Comparison of ENCODE assay signal across 13 cellular contexts in the genomic region with DNA sequence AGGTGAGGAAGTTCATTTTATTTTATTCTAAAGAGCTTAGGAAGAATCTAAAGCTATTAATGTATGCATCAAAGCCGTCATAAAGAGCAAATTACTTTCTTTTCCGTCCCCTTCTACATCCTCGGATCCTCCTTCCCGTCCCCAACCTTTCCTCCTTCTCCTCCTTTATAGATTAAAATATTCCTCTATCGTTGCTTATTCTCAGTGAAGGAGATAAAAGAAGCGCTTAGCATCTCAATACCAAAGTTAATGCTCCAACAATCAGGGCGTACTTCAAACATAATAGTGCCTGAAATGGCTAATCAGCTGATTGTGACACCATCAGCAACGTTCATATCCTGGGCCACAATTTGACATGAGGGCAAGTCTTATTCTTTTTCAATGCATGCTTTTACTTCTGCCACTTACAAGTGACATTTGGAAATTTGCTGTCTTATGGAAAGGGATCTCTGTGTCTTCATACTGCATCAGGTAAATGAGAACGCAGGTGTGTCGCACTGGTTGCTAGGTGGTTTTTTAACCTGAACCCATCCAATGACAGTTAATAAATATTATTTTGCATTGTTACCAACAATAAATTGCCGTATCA. TPM values are rescaled to one million over a fixed set of nuclear protein-coding genes. Genes with fewer than 3 reads are reported as not detected.
DNase-seq lines count a peak whose midpoint lies in the region; FAIRE-seq and TF ChIP-seq lines count a peak whose summit lies in the region.
"Had no signal": no experiment of that assay in that cellular context is flagged by ENCODE, and none has a peak within 500 bp of the region (broad histone marks: within the 10 kb centered on the region; RNA-seq: fewer than 3 reads in every experiment).

No MANE protein-coding gene starts in this region.

- DNase-seq in T-helper 2 cell treated with Interferon-gamma antibody and Interleukin-4, amounts not matched to agents 5 μg/mL and 100 μg/mL, for 36 hours (ENCODE audit: low spot score), result no peak
- DNase-seq in T-helper 2 cell, result no peak
- DNase-seq in astrocyte of the cerebellum (ENCODE audit: low read depth), result no peak
- DNase-seq in kidney, result no peak
- DNase-seq in NCI-H1417 treated with DMSO at 0.1 percent for 48 hours (lab: John Stamatoyannopoulos, UW), result no peak
- no peak for DNase-seq in iPS-NIHi7 (ENCODE audit: extremely low spot score)
- DNase-seq in SKM-1 (lab: John Stamatoyannopoulos, UW; ENCODE audit: unreplicated experiment), result no peak

- no peak overlapping the region for H3K27ac Mint-ChIP-seq in T-helper 2 cell treated with Interferon-gamma antibody and Interleukin-4, amounts not matched to agents 5 μg/mL and 100 μg/mL, for 36 hours
- H3K27ac Mint-ChIP-seq: IgD-negative memory B cell had no signal

- H3K9me3 Mint-ChIP-seq in T-helper 2 cell treated with Interferon-gamma antibody and Interleukin-4, amounts not matched to agents 5 μg/mL and 100 μg/mL, for 36 hours, result no peaks in the 10 kb centered on the region

- no peaks in the 10 kb centered on the region for H3K36me3 Mint-ChIP-seq in T-helper 2 cell treated with Interferon-gamma antibody and Interleukin-4, amounts not matched to agents 5 μg/mL and 100 μg/mL, for 36 hours (ENCODE audit: low read depth)
- H3K36me3 Mint-ChIP-seq: IgD-negative memory B cell had no signal

- no peak for TF ChIP-seq CTCF in astrocyte of the cerebellum (IDR thresholded peaks at IDR 0.05; ENCODE audit: low read depth, low read length, missing control alignments)
- no peak for TF ChIP-seq CTCF in kidney (IDR thresholded peaks at IDR 0.05; ENCODE audit: borderline replicate concordance, extremely low read depth, insufficient read depth)

- H3K4me1 Mint-ChIP-seq in T-helper 2 cell treated with Interferon-gamma antibody and Interleukin-4, amounts not matched to agents 5 μg/mL and 100 μg/mL, for 36 hours (ENCODE audit: low read depth), result peaks cover 1% of the 10 kb centered on the region

- H3K4me3 Mint-ChIP-seq in T-helper 2 cell treated with Interferon-gamma antibody and Interleukin-4, amounts not matched to agents 5 μg/mL and 100 μg/mL, for 36 hours, result peak overlapping the region; percentile 26

- in situ Hi-C loops in astrocyte of the cerebellum (cut with HindIII; ENCODE audit: low sequenced_read_pairs), result no loop called here

- H3K36me3 ChIP-seq in kidney (ENCODE audit: control insufficient read depth in 1 of 2, insufficient read depth in 2 of 2, low read length in 2 of 2), result no peaks in the 10 kb centered on the region
- H3K36me3 ChIP-seq in subcutaneous abdominal adipose tissue (ENCODE audit: control insufficient read depth in 5 of 5, insufficient read depth in 5 of 5, low read length in 5 of 5), result no peaks in the 10 kb centered on the region

- intact Hi-C loops in kidney (cut with DNase I), result loop anchor here (5.0 kb wide), 1 partner anchor 276 kb away; no protein-coding TSS in a partner anchor

- H3K9ac ChIP-seq in kidney (ENCODE audit: low read length in 2 of 2) (peak overlapping the region; percentile 31 to 77), subcutaneous abdominal adipose tissue (ENCODE audit: low read length in 5 of 5) (no peak overlapping the region)

- H3K4me3 ChIP-seq in astrocyte of the cerebellum (ENCODE audit: low read depth, low read length) (peak overlapping the region; percentile 42), kidney (ENCODE audit: low read length in 2 of 2) (peak overlapping the region; percentile 64 to 77), subcutaneous abdominal adipose tissue (ENCODE audit: low read depth in 1 of 5, low read length in 5 of 5) (peak overlapping the region in 4 of 5 donors; percentile 16 to 49 (median 38))

- no peaks in the 10 kb centered on the region for H3K9me3 ChIP-seq in kidney (ENCODE audit: control insufficient read depth in 1 of 2, low read length in 2 of 2)
- H3K9me3 ChIP-seq in subcutaneous abdominal adipose tissue (ENCODE audit: control insufficient read depth in 5 of 5, low read length in 5 of 5), result no peaks in the 10 kb centered on the region

- H3K27me3 ChIP-seq in subcutaneous abdominal adipose tissue (ENCODE audit: control insufficient read depth in 5 of 5, insufficient read depth in 4 of 5, low read length in 5 of 5), result peaks cover 0 to 20% (median 18%) of the 10 kb centered on the region in 5 donors

- peaks cover 5% of the 10 kb centered on the region in 2 donors for H3K4me1 ChIP-seq in kidney (ENCODE audit: control insufficient read depth in 1 of 2, insufficient read depth in 1 of 2, low read depth in 1 of 2, low read length in 2 of 2)
- H3K4me1 ChIP-seq in subcutaneous abdominal adipose tissue (ENCODE audit: control insufficient read depth in 5 of 5, insufficient read depth in 5 of 5, low read length in 5 of 5), result peaks cover 2 to 25% (median 23%) of the 10 kb centered on the region in 5 donors

- peaks cover 24% of the 10 kb centered on the region for H3K27me3 Mint-ChIP-seq in T-helper 2 cell treated with Interferon-gamma antibody and Interleukin-4, amounts not matched to agents 5 μg/mL and 100 μg/mL, for 36 hours (ENCODE audit: low read depth)

- H3K27ac ChIP-seq in kidney (ENCODE audit: low read depth in 2 of 2, low read length in 2 of 2) (peak overlapping the region; percentile 43 to 60), subcutaneous abdominal adipose tissue (ENCODE audit: low read depth, low read length) (no peak overlapping the region)
- H3K27ac ChIP-seq: epithelial cell of prostate had no signal

- no peak for FAIRE-seq in kidney (lab: Jason Lieb, UNC)
- FAIRE-seq: bronchial epithelial cell, GM12892, urothelium cell line had no signal

RNA-seq across cellular contexts. Expression of a gene that starts 1.0 kb away (rescaled TPM):
- total RNA-seq in kidney, result 7.5 TPM
- 5.6 TPM for polyA plus RNA-seq in kidney (ENCODE audit: insufficient read depth, low read depth, low replicate concordance)
- total RNA-seq: bronchial epithelial cell had no signal
- polyA plus RNA-seq: IgD-negative memory B cell had no signal

Comparison
In these comparisons a context has a peak if more than half of its experiments do, and no peak if none do; other contexts are left out.
1. H3K9ac ChIP-seq: peak in kidney (2 of 2); none in subcutaneous abdominal adipose tissue (0 of 5).
2. Peak in every context shown above with its lines, with median percentiles within 50 percentile points of each other: H3K4me3 ChIP-seq.